18 cellular contexts compared by ENCODE assay signal in the genomic region with DNA sequence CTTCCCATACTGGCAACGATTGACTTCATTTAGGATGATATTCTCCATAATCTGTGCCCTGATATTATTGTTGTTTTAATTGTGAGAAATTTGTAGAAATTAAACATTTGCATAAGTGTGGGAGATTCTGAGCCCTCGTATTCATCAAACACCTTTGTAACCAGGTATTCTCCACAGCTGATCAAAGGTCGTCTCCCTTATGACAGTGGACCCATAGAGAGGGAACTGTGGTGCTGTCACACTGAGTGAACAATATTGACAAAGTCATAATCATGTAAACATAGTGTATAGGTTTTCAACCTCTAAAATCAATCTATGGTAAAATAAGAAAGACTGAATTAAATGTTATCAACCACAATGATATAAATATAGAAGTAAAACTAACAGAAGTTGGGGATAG.
"Had no signal": no experiment of that assay in that cellular context is flagged by ENCODE, and none has a peak within 500 bp of the region (broad histone marks: within the 10 kb centered on the region; RNA-seq: fewer than 3 reads in every experiment).

No MANE protein-coding gene starts in this region.

- H3K36me3 Mint-ChIP-seq: activated naive CD4-positive, alpha-beta T cell treated with anti-CD3 and anti-CD28 coated beads, Interleukin-2, amount 50 U/mL, for 72 hours had no signal

- H3K9me3 ChIP-seq: adrenal gland, tibial artery, uterus had no signal

- H3K36me3 ChIP-seq: adrenal gland, tibial artery, uterus had no signal

- H3K4me3 Mint-ChIP-seq: activated B cell treated with CpG ODN at 0.5 μM for 24 hours, neural crest cell had no signal

- H3K4me3 ChIP-seq: adrenal gland, tibial artery, uterus had no signal

- ATAC-seq: activated naive CD4-positive, alpha-beta T cell treated with anti-CD3 and anti-CD28 coated beads, Interleukin-2, amount 50 U/mL, for 72 hours had no signal

- H3K27ac Mint-ChIP-seq: activated B cell treated with CpG ODN at 0.5 μM for 24 hours; activated naive CD4-positive, alpha-beta T cell treated with anti-CD3 and anti-CD28 coated beads, Interleukin-2, amount 50 U/mL, for 72 hours had no signal

- H3K27ac ChIP-seq: adrenal gland, tibial artery, uterus had no signal

- H3K27me3 Mint-ChIP-seq: effector memory CD8-positive, alpha-beta T cell had no signal

- H3K4me1 ChIP-seq: adrenal gland had no signal

- H3K4me1 Mint-ChIP-seq: activated B cell treated with CpG ODN at 0.5 μM for 24 hours had no signal

- H3K27me3 ChIP-seq: adrenal gland, tibial artery, uterus had no signal

- H3K9me3 Mint-ChIP-seq: activated B cell treated with CpG ODN at 0.5 μM for 24 hours; activated naive CD4-positive, alpha-beta T cell treated with anti-CD3 and anti-CD28 coated beads, Interleukin-2, amount 50 U/mL, for 72 hours; effector memory CD8-positive, alpha-beta T cell; neural crest cell had no signal

- DNase-seq: activated B cell treated with CpG ODN at 0.5 μM for 24 hours; activated CD4-positive, alpha-beta T cell treated with anti-CD3 and anti-CD28 coated beads for 4 hours; activated CD8-positive, alpha-beta memory T cell treated with anti-CD3 and anti-CD28 coated beads for 24 hours; activated gamma-delta T cell treated with Interleukin-2 at 50 U/mL for 16 hours; adrenal gland; dermis blood vessel endothelial cell; effector memory CD8-positive, alpha-beta T cell; retina; stimulated activated CD4-positive, alpha-beta T cell treated with anti-CD3 and anti-CD28 coated beads, Interleukin-12 subunit alpha, Interleukin-12 subunit beta, amount 100 ng/mL, for 4 hours; stimulated activated CD4-positive, alpha-beta T cell treated with anti-CD3 and anti-CD28 coated beads, Interleukin-1b, Interleukin-23, amount 100 ng/mL, for 48 hours; stimulated activated CD8-positive, alpha-beta memory T cell treated with anti-CD3 and anti-CD28 coated beads, Interleukin-4, amount 100 ng/mL, for 48 hours; stimulated activated naive CD4-positive, alpha-beta T cell; SW 1271; T-helper 9 cell had no signal
